ENCODE assay signal across 8 cellular contexts in genomic region chr1:88685239-88685604, GRCh38. TPM values are rescaled to one million over a fixed set of nuclear protein-coding genes. Genes with fewer than 3 reads are reported as not detected.
DNase-seq lines count a peak whose midpoint lies in the region; TF ChIP-seq lines count a peak whose summit lies in the region.

No MANE protein-coding gene starts in this region.

- DNase-seq in NCI-H2227 (lab: John Stamatoyannopoulos, UW; ENCODE audit: unreplicated experiment), result peak; percentile 33
- no peak for DNase-seq in NCI-H2227 treated with DMSO at 0.1 percent for 48 hours (lab: John Stamatoyannopoulos, UW)
- DNase-seq in NCI-H82 (lab: John Stamatoyannopoulos, UW), result peak; percentile 74
- DNase-seq in dermis blood vessel endothelial cell, result peak; percentile 31
- no peak for DNase-seq in AML-193 (lab: John Stamatoyannopoulos, UW)
- DNase-seq in NCI-H2171 treated with DMSO at 0.1 percent for 48 hours (lab: John Stamatoyannopoulos, UW), result no peak
- DNase-seq in germinal center (ENCODE audit: low spot score), result no peak

- TF ChIP-seq CTCF in nephron (IDR thresholded peaks at IDR 0.05; ENCODE audit: unreplicated experiment in 3 of 3), result no peak

- no peaks in the 10 kb centered on the region for H3K36me3 Mint-ChIP-seq in nephron (ENCODE audit: low read depth)

- no peaks in the 10 kb centered on the region for H3K27me3 Mint-ChIP-seq in nephron (ENCODE audit: low read depth)

- H3K4me3 Mint-ChIP-seq in nephron, result peak overlapping the region; percentile 91 to 98 (median 93)

- no peaks in the 10 kb centered on the region for H3K9me3 Mint-ChIP-seq in nephron

- peak overlapping the region; percentile 94 to 100 (median 99) for H3K27ac Mint-ChIP-seq in nephron

- peaks cover 21% of the 10 kb centered on the region for H3K4me1 Mint-ChIP-seq in nephron

RNA-seq across cellular contexts. Expression of gene PKN2, which starts 1.1 kb away (rescaled TPM):
- total RNA-seq in dermis blood vessel endothelial cell, result 29.6 and 45.5 TPM in 2 replicates

Comparison
In these comparisons a context has a peak if more than half of its experiments do, and no peak if none do; other contexts are left out.
1. DNase-seq: peak in NCI-H2227 (single experiment), NCI-H82 (single experiment) and dermis blood vessel endothelial cell (single experiment); none in NCI-H2227 treated with DMSO at 0.1 percent for 48 hours (single experiment), AML-193 (0 of 2), NCI-H2171 treated with DMSO at 0.1 percent for 48 hours (single experiment) and germinal center (single experiment).